ENCODE assay signal across 30 cellular contexts in the genomic region with DNA sequence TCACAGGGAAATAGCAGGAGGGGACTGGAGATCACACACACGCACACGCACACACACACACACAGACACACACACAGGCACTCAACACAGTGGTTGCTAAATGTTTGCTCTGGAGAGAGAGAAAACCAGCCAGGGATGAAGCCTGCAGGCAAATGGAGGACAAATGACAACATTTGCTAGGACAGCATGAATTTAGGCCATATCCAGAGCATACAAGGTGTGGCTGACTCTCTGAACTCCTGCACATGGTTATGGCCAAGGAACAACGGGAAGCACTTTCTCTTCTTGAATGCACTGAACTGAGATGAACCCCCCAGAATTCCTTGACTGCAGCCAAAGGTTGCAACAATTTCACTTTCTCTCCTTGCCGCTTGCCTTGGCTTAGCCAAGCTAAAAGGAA.
A peak's percentile ranks its signal among the peaks of the same experiment; 100 is the strongest.
DNase-seq lines count a peak whose midpoint lies in the region; ATAC-seq and TF ChIP-seq lines count a peak whose summit lies in the region.
"Had no signal": no experiment of that assay in that cellular context is flagged by ENCODE, and none has a peak within 500 bp of the region (broad histone marks: within the 10 kb centered on the region; RNA-seq: fewer than 3 reads in every experiment).

No MANE protein-coding gene starts in this region.

- H3K27ac ChIP-seq in gastroesophageal sphincter (peak overlapping the region in 2 of 4 donors; percentile 44 to 47), mesenchymal stem cell (ENCODE audit: low read length, poor library complexity, severe bottlenecking) (no peak overlapping the region), GM23338 (ENCODE audit: low read depth) (no peak overlapping the region)
- H3K27ac ChIP-seq: 22Rv1, cardiac muscle cell, gastrocnemius medialis, SJSA1 had no signal

- H3K79me1 ChIP-seq in mesenchymal stem cell (replicated peaks; ENCODE audit: low read length, poor library complexity, severe bottlenecking): no peaks in the 10 kb centered on the region

- no peak overlapping the region for H3K4ac ChIP-seq in mesenchymal stem cell (ENCODE audit: low read depth in 1 of 2, low read length in 2 of 2)

- H3K27me3 Mint-ChIP-seq in GM23338 (ENCODE audit: insufficient read depth, low read depth, poor library complexity): no peaks in the 10 kb centered on the region
- H3K27me3 Mint-ChIP-seq: activated CD4-positive, alpha-beta memory T cell treated with anti-CD3 and anti-CD28 coated beads for 36 hours had no signal

- H3K9me3 ChIP-seq in gastroesophageal sphincter (no peaks in the 10 kb centered on the region), mesenchymal stem cell (ENCODE audit: control insufficient read depth, low read length) (no peaks in the 10 kb centered on the region)
- H3K9me3 ChIP-seq: gastrocnemius medialis, SJSA1 had no signal

- H4K91ac ChIP-seq in mesenchymal stem cell (ENCODE audit: low read length): no peak overlapping the region

- no peaks in the 10 kb centered on the region for H3K9me2 ChIP-seq in GM23338 (ENCODE audit: insufficient read depth)

- H3K27me3 ChIP-seq in gastroesophageal sphincter (no peaks in the 10 kb centered on the region), mesenchymal stem cell (ENCODE audit: control insufficient read depth in 1 of 2, insufficient read depth in 1 of 2, low read length in 2 of 2) (no peaks in the 10 kb centered on the region), GM23338 (ENCODE audit: insufficient read depth) (no peaks in the 10 kb centered on the region)
- H3K27me3 ChIP-seq: cardiac muscle cell, gastrocnemius medialis, SJSA1 had no signal

- no peaks in the 10 kb centered on the region for H3K36me3 Mint-ChIP-seq in GM23338 (ENCODE audit: low read depth)
- H3K36me3 Mint-ChIP-seq: activated CD4-positive, alpha-beta memory T cell treated with anti-CD3 and anti-CD28 coated beads for 36 hours; activated naive CD4-positive, alpha-beta T cell treated with anti-CD3 and anti-CD28 coated beads, Interleukin-2, amount 10 ng/mL, durations not matched to agents 7 days and 5 days; CD14-positive monocyte; IgD-negative memory B cell; naive thymus-derived CD8-positive, alpha-beta T cell had no signal

- H2BK15ac ChIP-seq in mesenchymal stem cell (ENCODE audit: low read depth, poor library complexity, severe bottlenecking): no peak overlapping the region

- no peak overlapping the region for H2BK120ac ChIP-seq in mesenchymal stem cell (ENCODE audit: low read depth, low read length)

- no peak overlapping the region for H2AK5ac ChIP-seq in mesenchymal stem cell (ENCODE audit: low read length, severe bottlenecking)

- no peaks in the 10 kb centered on the region for H4K20me1 ChIP-seq in GM23338 (replicated peaks; ENCODE audit: insufficient read depth)

- peak overlapping the region in 1 of 2 experiments; percentile 75 for H3K14ac ChIP-seq in mesenchymal stem cell (ENCODE audit: low read length in 2 of 2)

- H2AFZ ChIP-seq in mesenchymal stem cell (ENCODE audit: low read depth, low read length) (peak overlapping the region; percentile 53), GM23338 (no peak overlapping the region)

- H4K8ac ChIP-seq in mesenchymal stem cell (ENCODE audit: low read length): no peak overlapping the region

- H3K4me2 ChIP-seq in mesenchymal stem cell (ENCODE audit: low read length, poor library complexity, severe bottlenecking): no peak overlapping the region
- no peak overlapping the region for H3K4me2 ChIP-seq in GM23338

- DNase-seq in DMS79 treated with DMSO at 0.1 percent for 48 hours (lab: John Stamatoyannopoulos, UW) (peak; percentile 20), DMS79 (lab: John Stamatoyannopoulos, UW) (no peak), mesenchymal stem cell (no peak), GM23338 (ENCODE audit: low spot score) (no peak)
- DNase-seq in activated CD4-positive, alpha-beta T cell treated with anti-CD3 and anti-CD28 coated beads, Interleukin-2, amount 50 U/mL, for 4 hours: no peak
- DNase-seq: activated CD4-positive, alpha-beta memory T cell treated with anti-CD3 and anti-CD28 coated beads for 36 hours; activated CD8-positive, alpha-beta memory T cell treated with anti-CD3 and anti-CD28 coated beads, Interleukin-2, amount 50 U/mL, for 4 hours; activated naive CD4-positive, alpha-beta T cell treated with anti-CD3 and anti-CD28 coated beads, Interleukin-2, amount 10 ng/mL, durations not matched to agents 7 days and 5 days; amygdala; Calu3; hippocampal formation; left colon; naive thymus-derived CD8-positive, alpha-beta T cell; NCI-H1105 treated with DMSO at 0.1 percent for 48 hours; NCI-H2029 treated with DMSO at 0.1 percent for 48 hours; NCI-H2227 treated with DMSO at 0.1 percent for 48 hours; nucleus accumbens; stimulated activated CD4-positive, alpha-beta T cell treated with anti-CD3 and anti-CD28 coated beads, Interleukin-2, amount 100 ng/mL, for 48 hours; T-helper 1 cell had no signal

- no peaks in the 10 kb centered on the region for H3K79me2 ChIP-seq in GM23338 (replicated peaks; ENCODE audit: insufficient read depth)

- H3K27ac Mint-ChIP-seq in GM23338: no peak overlapping the region
- H3K27ac Mint-ChIP-seq: activated CD4-positive, alpha-beta memory T cell treated with anti-CD3 and anti-CD28 coated beads for 36 hours; activated naive CD4-positive, alpha-beta T cell treated with anti-CD3 and anti-CD28 coated beads, Interleukin-2, amount 10 ng/mL, durations not matched to agents 7 days and 5 days; CD14-positive monocyte; naive thymus-derived CD8-positive, alpha-beta T cell had no signal

- no peak for TF ChIP-seq POLR2A in gastroesophageal sphincter (IDR thresholded peaks at IDR 0.05)

- no peak for TF ChIP-seq EP300 in gastroesophageal sphincter (IDR thresholded peaks at IDR 0.05)

- TF ChIP-seq CTCF in gastroesophageal sphincter (IDR thresholded peaks at IDR 0.05) (no peak), GM23338 (conservative IDR thresholded peaks at IDR 0.05; ENCODE audit: low read depth in 2 of 2) (no peak)

- H3K4me1 ChIP-seq in gastroesophageal sphincter (peaks cover 0 to 24% (median 0%) of the 10 kb centered on the region in 3 donors), mesenchymal stem cell (ENCODE audit: control insufficient read depth, insufficient read depth, low read depth, low read length) (peaks cover 2% of the 10 kb centered on the region), GM23338 (ENCODE audit: insufficient read depth) (no peaks in the 10 kb centered on the region)
- H3K4me1 ChIP-seq: gastrocnemius medialis had no signal

- H3K9ac ChIP-seq in mesenchymal stem cell (ENCODE audit: low read length): no peak overlapping the region

- no peak overlapping the region for H3K23ac ChIP-seq in mesenchymal stem cell (ENCODE audit: low read length in 2 of 2)

- H3K4me3 ChIP-seq in gastroesophageal sphincter: no peak overlapping the region
- no peak overlapping the region for H3K4me3 ChIP-seq in mesenchymal stem cell (ENCODE audit: insufficient read depth in 1 of 2, low read depth in 1 of 2, low read length in 2 of 2)
- H3K4me3 ChIP-seq in GM23338: no peak overlapping the region
- H3K4me3 ChIP-seq: cardiac muscle cell, gastrocnemius medialis, SJSA1 had no signal

- H3K9me3 Mint-ChIP-seq in GM23338: no peaks in the 10 kb centered on the region
- H3K9me3 Mint-ChIP-seq: activated CD4-positive, alpha-beta memory T cell treated with anti-CD3 and anti-CD28 coated beads for 36 hours; activated naive CD4-positive, alpha-beta T cell treated with anti-CD3 and anti-CD28 coated beads, Interleukin-2, amount 10 ng/mL, durations not matched to agents 7 days and 5 days; IgD-negative memory B cell; naive thymus-derived CD8-positive, alpha-beta T cell had no signal

- H2BK12ac ChIP-seq in mesenchymal stem cell (ENCODE audit: low read length in 2 of 2): peak overlapping the region in 1 of 2 experiments; percentile 71

- H3K4me3 Mint-ChIP-seq in GM23338: no peak overlapping the region
- H3K4me3 Mint-ChIP-seq: activated CD4-positive, alpha-beta memory T cell treated with anti-CD3 and anti-CD28 coated beads for 36 hours; activated naive CD4-positive, alpha-beta T cell treated with anti-CD3 and anti-CD28 coated beads, Interleukin-2, amount 10 ng/mL, durations not matched to agents 7 days and 5 days; CD14-positive monocyte; IgD-negative memory B cell; naive thymus-derived CD8-positive, alpha-beta T cell had no signal

- H3K18ac ChIP-seq in mesenchymal stem cell (ENCODE audit: low read depth in 1 of 2, low read length in 2 of 2): peak overlapping the region in 1 of 2 experiments; percentile 25

- WGBS in gastroesophageal sphincter (ENCODE audit: low coverage in 1 of 2), 2 donors: 78 to 100% methylated on average over 1 of the region's 4 CpGs
- WGBS in mesenchymal stem cell: 100% methylated on average over 2 of the region's 4 CpGs

- peak; percentile 80 for ATAC-seq in gastroesophageal sphincter
- no peak for ATAC-seq in GM23338
- no peak for ATAC-seq in GM18867 (IDR thresholded peaks at IDR 0.05; ENCODE audit: unreplicated experiment)
- ATAC-seq in GM21515 (IDR thresholded peaks at IDR 0.05; ENCODE audit: unreplicated experiment): no peak
- ATAC-seq: activated CD4-positive, CD25-positive, alpha-beta regulatory T cell treated with anti-CD3 and anti-CD28 coated beads, Interleukin-2, amount 50 U/mL, for 24 hours; esophagus mucosa; left colon; naive thymus-derived CD8-positive, alpha-beta T cell had no signal

- H3K4me1 Mint-ChIP-seq in GM23338: no peaks in the 10 kb centered on the region
- H3K4me1 Mint-ChIP-seq: activated naive CD4-positive, alpha-beta T cell treated with anti-CD3 and anti-CD28 coated beads, Interleukin-2, amount 10 ng/mL, durations not matched to agents 7 days and 5 days; CD14-positive monocyte; IgD-negative memory B cell; naive thymus-derived CD8-positive, alpha-beta T cell had no signal

- H3K36me3 ChIP-seq in gastroesophageal sphincter (peaks cover 0 to 12% of the 10 kb centered on the region in 2 donors), mesenchymal stem cell (ENCODE audit: control insufficient read depth in 1 of 2, insufficient read depth in 2 of 2, low read depth in 1 of 2, low read length in 2 of 2) (peaks cover 4 to 11% of the 10 kb centered on the region in 2 experiments), GM23338 (ENCODE audit: insufficient read depth) (no peaks in the 10 kb centered on the region)
- H3K36me3 ChIP-seq: gastrocnemius medialis, SJSA1 had no signal

- H2BK5ac ChIP-seq in mesenchymal stem cell (ENCODE audit: low read depth, low read length, poor library complexity, severe bottlenecking): no peak overlapping the region

- H3F3A ChIP-seq in GM23338 (replicated peaks; ENCODE audit: low read depth): no peaks in the 10 kb centered on the region

TF ChIP-seq in GM23338, 12 proteins besides CTCF, POLR2A, EP300 and RAD21:
- TF ChIP-seq ZNF331 (CRISPR knock-in tag; IDR thresholded peaks at IDR 0.05; ENCODE audit: low read depth) (no peak), ZNF114 (CRISPR knock-in tag; IDR thresholded peaks at IDR 0.05) (no peak)
